In genomic region chr3:82012775-82013174, GRCh38 we compare ENCODE assay signal across 13 cellular contexts.
DNase-seq lines count a peak whose midpoint lies in the region; ATAC-seq, FAIRE-seq and TF ChIP-seq lines count a peak whose summit lies in the region.
"Had no signal": no experiment of that assay in that cellular context is flagged by ENCODE, and none has a peak within 500 bp of the region (broad histone marks: within the 10 kb centered on the region; RNA-seq: fewer than 3 reads in every experiment).

No MANE protein-coding gene starts in this region.

- POLR2A ChIA-PET in GM12878 (lab: Charles Lee), result no interaction called here

- H3K36me3 ChIP-seq in DOHH2 (ENCODE audit: control insufficient read depth, low read length) (no peaks in the 10 kb centered on the region), Karpas-422 (ENCODE audit: insufficient read depth, low read length) (no peaks in the 10 kb centered on the region), GM12878 (ENCODE audit: control insufficient read depth in 2 of 2, insufficient read depth in 2 of 2, low read length in 1 of 2) (no peaks in the 10 kb centered on the region), osteoblast (ENCODE audit: insufficient read depth, low read length) (no peaks in the 10 kb centered on the region)

- no peak for FAIRE-seq in GM12878 (lab: Jason Lieb, UNC)

- TF ChIP-seq CTCF in DOHH2 (IDR thresholded peaks at IDR 0.05; ENCODE audit: low read depth, low read length, poor library complexity, severe bottlenecking) (peak; percentile 61), GM12878 (IDR thresholded peaks at IDR 0.05 in 2 of 3, conservative IDR thresholded peaks at IDR 0.05 in 1 of 3; ENCODE audit: control insufficient read depth in 2 of 3, extremely low read depth in 1 of 3, insufficient read depth in 1 of 3, low read depth in 3 of 3, low read length in 3 of 3) (peak; percentile 3 to 15 (median 13); a peak in 3 of 6 replicates), osteoblast (IDR thresholded peaks at IDR 0.05; ENCODE audit: extremely low read depth, low read depth, low read length) (peak; percentile 35)

- BruUV-seq in GM12878 (replicated peaks; lab: Mats Ljungman, UMichigan), result no TSS peak

- DNase-seq in Karpas-422, result peak; percentile 45
- no peak for DNase-seq in GM12878 (ENCODE audit: low read depth, low spot score)
- no peak for DNase-seq in osteoblast (ENCODE audit: insufficient read length, low spot score, missing footprints)
- DNase-seq: activated CD4-positive, alpha-beta T cell treated with anti-CD3 and anti-CD28 coated beads, Interleukin-2, amount 50 U/mL, for 4 hours; NCI-H1436 treated with DMSO at 0.1 percent for 48 hours; NCI-H524 treated with DMSO at 0.1 percent for 48 hours; stimulated activated naive CD8-positive, alpha-beta T cell treated with anti-CD3 and anti-CD28 coated beads, Interleukin-15, amount 100 ng/mL, for 72 hours; T-helper 9 cell had no signal

- H2AFZ ChIP-seq in Karpas-422 (ENCODE audit: low read length) (no peak overlapping the region), GM12878 (ENCODE audit: control insufficient read depth, low read depth, low read length) (no peak overlapping the region), osteoblast (ENCODE audit: low read length) (no peak overlapping the region)

- no peak for TF ChIP-seq EP300 in GM12878 (IDR thresholded peaks at IDR 0.05; ENCODE audit: borderline replicate concordance in 1 of 2, control insufficient read depth in 1 of 2, low read depth in 2 of 2, low read length in 2 of 2)

- no peak overlapping the region for H3K4me3 ChIP-seq in DOHH2 (ENCODE audit: low read length)
- H3K4me3 ChIP-seq in Karpas-422 (ENCODE audit: low read length), result no peak overlapping the region
- H3K4me3 ChIP-seq in GM12878, result no peak overlapping the region
- H3K4me3 ChIP-seq in osteoblast (ENCODE audit: insufficient read depth, low read length), result no peak overlapping the region
- H3K4me3 ChIP-seq: lung had no signal

- no peak for TF ChIP-seq POLR2A in GM12878 (IDR thresholded peaks at IDR 0.05; ENCODE audit: low read depth, low read length)

- ATAC-seq in GM12878, result no peak
- ATAC-seq in HG03025 (IDR thresholded peaks at IDR 0.05; ENCODE audit: low FRiP score, unreplicated experiment), result no peak
- ATAC-seq in HG03442 (IDR thresholded peaks at IDR 0.05; ENCODE audit: unreplicated experiment), result no peak
- no peak for ATAC-seq in HG03571 (IDR thresholded peaks at IDR 0.05; ENCODE audit: unreplicated experiment)
- ATAC-seq: stimulated activated naive CD8-positive, alpha-beta T cell treated with anti-CD3 and anti-CD28 coated beads, Interleukin-15, amount 100 ng/mL, for 72 hours had no signal

- H3K79me2 ChIP-seq in DOHH2 (ENCODE audit: control insufficient read depth, low read length) (no peaks in the 10 kb centered on the region), Karpas-422 (ENCODE audit: low read length) (no peaks in the 10 kb centered on the region), GM12878 (ENCODE audit: control insufficient read depth, insufficient read depth, low read length) (no peaks in the 10 kb centered on the region), osteoblast (ENCODE audit: insufficient read depth, low read length) (no peaks in the 10 kb centered on the region)

- no peaks in the 10 kb centered on the region for H3F3A ChIP-seq in DOHH2 (ENCODE audit: control insufficient read depth, insufficient read depth)

- H4K20me1 ChIP-seq in DOHH2 (ENCODE audit: control insufficient read depth, insufficient read depth, low read depth, low read length), result no peaks in the 10 kb centered on the region
- no peaks in the 10 kb centered on the region for H4K20me1 ChIP-seq in Karpas-422 (ENCODE audit: insufficient read depth, low read depth, low read length)
- H4K20me1 ChIP-seq in GM12878 (ENCODE audit: control insufficient read depth, insufficient read depth), result no peaks in the 10 kb centered on the region
- H4K20me1 ChIP-seq in osteoblast (ENCODE audit: insufficient read depth, low read length), result no peaks in the 10 kb centered on the region

- in situ Hi-C loops in GM12878 (cut with MboI), result no loop called here

- H3K4me2 ChIP-seq in DOHH2 (ENCODE audit: low read length) (no peak overlapping the region), Karpas-422 (ENCODE audit: low read depth, low read length, poor library complexity, severe bottlenecking) (no peak overlapping the region), GM12878 (ENCODE audit: control insufficient read depth, insufficient read depth) (no peak overlapping the region), osteoblast (ENCODE audit: insufficient read depth, low read length) (no peak overlapping the region)

- H3K27ac ChIP-seq in DOHH2 (ENCODE audit: low read depth, low read length), result no peak overlapping the region
- no peak overlapping the region for H3K27ac ChIP-seq in Karpas-422 (ENCODE audit: low read length)
- no peak overlapping the region for H3K27ac ChIP-seq in GM12878 (ENCODE audit: control insufficient read depth, insufficient read depth)
- no peak overlapping the region for H3K27ac ChIP-seq in osteoblast (ENCODE audit: low read depth, low read length)

- H3K27me3 ChIP-seq in DOHH2 (ENCODE audit: control insufficient read depth, low read length) (no peaks in the 10 kb centered on the region), Karpas-422 (ENCODE audit: low read length) (no peaks in the 10 kb centered on the region), GM12878 (replicated peaks in 1 of 2; ENCODE audit: control insufficient read depth in 2 of 2, insufficient read depth in 2 of 2, low read length in 1 of 2) (no peaks in the 10 kb centered on the region), osteoblast (ENCODE audit: insufficient read depth, low read length) (no peaks in the 10 kb centered on the region)

- SMC1A ChIA-PET in GM12878 (lab: Charles Lee; ENCODE audit: uncharacterized antibody, unreplicated experiment), result no interaction called here

- no peaks in the 10 kb centered on the region for H3K4me1 ChIP-seq in DOHH2 (ENCODE audit: control insufficient read depth, low read length)
- H3K4me1 ChIP-seq in Karpas-422 (ENCODE audit: low read length), result no peaks in the 10 kb centered on the region
- no peaks in the 10 kb centered on the region for H3K4me1 ChIP-seq in GM12878 (ENCODE audit: control insufficient read depth, insufficient read depth, low read length)
- no peaks in the 10 kb centered on the region for H3K4me1 ChIP-seq in osteoblast (ENCODE audit: insufficient read depth, low read length)

- intact Hi-C loops in GM12878 (cut with micrococcal nuclease; ENCODE audit: unreplicated experiment), result no loop called here

- no peak for TF ChIP-seq RAD21 in GM12878 (IDR thresholded peaks at IDR 0.05; ENCODE audit: insufficient read depth, low read depth, low read length)

- no peaks in the 10 kb centered on the region for H3K9me2 ChIP-seq in DOHH2 (replicated peaks; ENCODE audit: control insufficient read depth, low read length)
- no peaks in the 10 kb centered on the region for H3K9me2 ChIP-seq in Karpas-422 (replicated peaks; ENCODE audit: insufficient read depth, low read length)

- H3K9ac ChIP-seq in Karpas-422 (ENCODE audit: low read length) (no peak overlapping the region), GM12878 (ENCODE audit: control insufficient read depth, insufficient read depth, low read length) (no peak overlapping the region)

- H3K9me3 ChIP-seq in DOHH2 (ENCODE audit: control insufficient read depth, insufficient read depth, low read length) (no peaks in the 10 kb centered on the region), Karpas-422 (ENCODE audit: low read length) (no peaks in the 10 kb centered on the region), GM12878 (replicated peaks; ENCODE audit: control insufficient read depth, insufficient read depth, low read length) (no peaks in the 10 kb centered on the region; the same call in 2 of the 3 replicates), osteoblast (ENCODE audit: low read depth, low read length) (no peaks in the 10 kb centered on the region)

- CTCF ChIA-PET in GM12878 (lab: Yijun Ruan, JAX), result interaction anchor here (1.0 to 1.2 kb wide), 2 partner anchors 31 to 119 kb away, joined by 3 to 5 read pairs; no protein-coding TSS in a partner anchor

- RAD21 ChIA-PET in GM12878 (lab: Charles Lee; ENCODE audit: unreplicated experiment), result no interaction called here

TF ChIP-seq in GM12878, 131 proteins besides CTCF, POLR2A, EP300 and RAD21:
- TF ChIP-seq TCF12 (IDR thresholded peaks at IDR 0.05; ENCODE audit: low read depth, low read length), result no peak
- TF ChIP-seq EGR1 (IDR thresholded peaks at IDR 0.05; ENCODE audit: borderline replicate concordance in 1 of 2, low read depth in 2 of 2, low read length in 2 of 2), result no peak
- TF ChIP-seq STAT1 (conservative IDR thresholded peaks at IDR 0.05), result no peak
- no peak for TF ChIP-seq MXI1 (IDR thresholded peaks at IDR 0.05; ENCODE audit: low read depth, low read length)
- no peak for TF ChIP-seq JUND (IDR thresholded peaks at IDR 0.05; ENCODE audit: low read depth, low read length)
- no peak for TF ChIP-seq SPI1 (IDR thresholded peaks at IDR 0.05; ENCODE audit: borderline replicate concordance, insufficient read depth, low read depth, low read length)
- no peak for TF ChIP-seq CHD2 (IDR thresholded peaks at IDR 0.05; ENCODE audit: borderline replicate concordance, low read depth, low read length)
- no peak for TF ChIP-seq RBBP5 (conservative IDR thresholded peaks at IDR 0.05)
- no peak for TF ChIP-seq NFIC (IDR thresholded peaks at IDR 0.05; ENCODE audit: low read depth, low read length)
- TF ChIP-seq IRF4 (IDR thresholded peaks at IDR 0.05; ENCODE audit: low read depth, low read length), result no peak
- TF ChIP-seq ATF3 (IDR thresholded peaks at IDR 0.05; ENCODE audit: borderline replicate concordance, extremely low read depth, low read depth, low read length), result no peak
- TF ChIP-seq EZH2 (IDR thresholded peaks at IDR 0.05; ENCODE audit: borderline replicate concordance, control insufficient read depth, low read depth, low read length), result no peak
- no peak for TF ChIP-seq SP1 (IDR thresholded peaks at IDR 0.05; ENCODE audit: low read depth, low read length)
- no peak for TF ChIP-seq FOXM1 (IDR thresholded peaks at IDR 0.05; ENCODE audit: low read depth, low read length)
- TF ChIP-seq TARDBP (IDR thresholded peaks at IDR 0.05; ENCODE audit: borderline replicate concordance), result no peak
